28 cellular contexts compared by ENCODE assay signal in genomic region chr4:1675136-1675801, GRCh38. TPM values are rescaled to one million over a fixed set of nuclear protein-coding genes. Genes with fewer than 3 reads are reported as not detected.
"Had no signal": no experiment of that assay in that cellular context is flagged by ENCODE, and none has a peak within 500 bp of the region (broad histone marks: within the 10 kb centered on the region; RNA-seq: fewer than 3 reads in every experiment).

No MANE protein-coding gene starts in this region.

- H3K27me3 Mint-ChIP-seq: stimulated activated memory B cell treated with anti-CD40 and anti-IgM and Interleukin-4, amounts not matched to agents 10 μg/mL and 1 μg/mL and 100 μg/mL, for 72 hours had no signal

- H3K79me2 ChIP-seq: parathyroid adenoma had no signal

- H2AFZ ChIP-seq: parathyroid adenoma had no signal

- DNase-seq: dermis blood vessel endothelial cell; effector memory CD4-positive, alpha-beta T cell; erythroblast; esophagus squamous epithelium; foreskin melanocyte; glutamatergic neuron; kidney; mesenchymal stem cell; naive thymus-derived CD8-positive, alpha-beta T cell; stimulated activated CD4-positive, alpha-beta T cell treated with anti-CD3 and anti-CD28 coated beads, Interleukin-2, amount 100 ng/mL, for 24 hours; stimulated activated CD4-positive, alpha-beta T cell treated with anti-CD3 and anti-CD28 coated beads, Interleukin-4, amount 100 ng/mL, for 24 hours; stimulated activated naive CD8-positive, alpha-beta T cell treated with anti-CD3 and anti-CD28 coated beads, Interleukin-15, Interleukin-2, amounts not matched to agents 100 U/mL and 50 U/mL, for 24 hours; uterus had no signal

- H3K27me3 ChIP-seq: esophagus squamous epithelium, neutrophil, right atrium auricular region, tibial nerve, upper lobe of left lung, uterus had no signal

- H3K27ac ChIP-seq: coronary artery, esophagus squamous epithelium, neutrophil, parathyroid adenoma, right atrium auricular region, thoracic aorta, tibial nerve, upper lobe of left lung, uterus had no signal

- H3K9me3 Mint-ChIP-seq: mesothelial cell of epicardium; naive thymus-derived CD8-positive, alpha-beta T cell; stimulated activated memory B cell treated with anti-CD40 and anti-IgM and Interleukin-4, amounts not matched to agents 10 μg/mL and 1 μg/mL and 100 μg/mL, for 72 hours had no signal

- H3K9me3 ChIP-seq: esophagus squamous epithelium, neutrophil, right atrium auricular region, thoracic aorta, tibial nerve, upper lobe of left lung, uterus had no signal

- H3K4me3 Mint-ChIP-seq: mesothelial cell of epicardium; stimulated activated memory B cell treated with anti-CD40 and anti-IgM and Interleukin-4, amounts not matched to agents 10 μg/mL and 1 μg/mL and 100 μg/mL, for 72 hours had no signal

- H3K9ac ChIP-seq: parathyroid adenoma had no signal

- H3K36me3 ChIP-seq: esophagus squamous epithelium, neutrophil, right atrium auricular region, thoracic aorta, tibial nerve, upper lobe of left lung, uterus had no signal

- FAIRE-seq: endometrium, kidney had no signal

- H3K36me3 Mint-ChIP-seq: mesothelial cell of epicardium; naive thymus-derived CD8-positive, alpha-beta T cell; stimulated activated memory B cell treated with anti-CD40 and anti-IgM and Interleukin-4, amounts not matched to agents 10 μg/mL and 1 μg/mL and 100 μg/mL, for 72 hours had no signal

- H3K4me3 ChIP-seq: coronary artery, esophagus squamous epithelium, right atrium auricular region, smooth muscle cell, thoracic aorta, tibial nerve, upper lobe of left lung, uterus had no signal

- H3K27ac Mint-ChIP-seq: mesothelial cell of epicardium; progenitor cell of endocrine pancreas; stimulated activated memory B cell treated with anti-CD40 and anti-IgM and Interleukin-4, amounts not matched to agents 10 μg/mL and 1 μg/mL and 100 μg/mL, for 72 hours had no signal

- H3K4me1 Mint-ChIP-seq: mesothelial cell of epicardium; stimulated activated memory B cell treated with anti-CD40 and anti-IgM and Interleukin-4, amounts not matched to agents 10 μg/mL and 1 μg/mL and 100 μg/mL, for 72 hours had no signal

- ATAC-seq: left lobe of liver; naive thymus-derived CD8-positive, alpha-beta T cell; sciatic nerve; stimulated activated memory B cell treated with anti-CD40 and anti-IgM and Interleukin-4, amounts not matched to agents 10 μg/mL and 1 μg/mL and 100 μg/mL, for 72 hours; stimulated activated naive CD8-positive, alpha-beta T cell treated with anti-CD3 and anti-CD28 coated beads, Interleukin-15, Interleukin-2, amounts not matched to agents 100 U/mL and 50 U/mL, for 24 hours had no signal

- H3K4me2 ChIP-seq: smooth muscle cell had no signal

- H3K4me1 ChIP-seq: esophagus squamous epithelium, parathyroid adenoma, right atrium auricular region, tibial nerve, upper lobe of left lung, uterus had no signal

RNA-seq across cellular contexts. Expression of gene FAM53A, which starts 8.8 kb away (rescaled TPM):
- total RNA-seq: smooth muscle cell had no signal
- polyA plus RNA-seq: neural cell had no signal
